In genomic region chr10:14958872-14959220, GRCh38 we compare ENCODE assay signal across 1 cellular context.
TF ChIP-seq lines count a peak whose summit lies in the region.

No MANE protein-coding gene starts in this region.

TF ChIP-seq in endothelial cell of umbilical vein, 7 proteins besides CTCF, POLR2A, EP300 and RAD21:
- TF ChIP-seq EZH2 (IDR thresholded peaks at IDR 0.05; ENCODE audit: borderline replicate concordance, low read depth, low read length, severe bottlenecking) (no peak), MAX (IDR thresholded peaks at IDR 0.05; ENCODE audit: insufficient read depth, insufficient read length) (no peak), FOS (IDR thresholded peaks at IDR 0.05; ENCODE audit: borderline replicate concordance, insufficient read depth, low read length) (no peak), POLR2AphosphoS5 (IDR thresholded peaks at IDR 0.05; ENCODE audit: insufficient read depth, low read depth, low read length) (no peak), MYC (IDR thresholded peaks at IDR 0.05; ENCODE audit: low read depth, low read length) (no peak), JUN (IDR thresholded peaks at IDR 0.05; ENCODE audit: borderline replicate concordance, insufficient read depth, insufficient read length, low read depth) (no peak), GATA2 (IDR thresholded peaks at IDR 0.05; ENCODE audit: insufficient read depth, insufficient read length, low read depth, low read length) (no peak)
